22 cellular contexts compared by ENCODE assay signal in the genomic region with DNA sequence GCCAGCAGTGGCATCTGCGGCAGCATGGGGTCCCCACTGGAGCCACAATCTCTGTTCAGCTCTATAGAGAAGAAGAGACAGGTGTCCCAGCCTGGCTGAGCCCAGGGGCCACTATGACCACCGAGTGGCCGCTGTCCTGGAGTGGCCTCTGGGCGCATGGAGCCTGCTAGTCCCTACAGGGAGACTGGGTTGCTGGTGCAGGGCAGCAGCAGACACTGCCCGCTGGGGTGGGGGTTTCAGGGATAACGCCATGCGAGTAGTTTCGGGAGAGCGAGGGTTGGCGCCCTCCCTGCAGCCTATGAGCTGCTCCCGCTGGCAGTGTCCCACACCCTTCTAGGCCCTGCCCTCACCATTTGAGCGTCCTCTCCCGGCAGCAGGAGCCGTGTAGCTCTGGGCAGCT. TPM values are rescaled to one million over a fixed set of nuclear protein-coding genes. Genes with fewer than 3 reads are reported as not detected.
DNase-seq lines count a peak whose midpoint lies in the region; ATAC-seq, FAIRE-seq and TF ChIP-seq lines count a peak whose summit lies in the region.
"Had no signal": no experiment of that assay in that cellular context is flagged by ENCODE, and none has a peak within 500 bp of the region (broad histone marks: within the 10 kb centered on the region; RNA-seq: fewer than 3 reads in every experiment).

No MANE protein-coding gene starts in this region.

- TF ChIP-seq POLR2A in IMR-90 (IDR thresholded peaks at IDR 0.05; ENCODE audit: low read depth, low read length), result no peak
- no peak for TF ChIP-seq POLR2A in HepG2 (IDR thresholded peaks at IDR 0.05; ENCODE audit: insufficient read depth in 1 of 2, low read depth in 2 of 2, low read length in 2 of 2)

- POLR2A ChIA-PET in IMR-90 (lab: Charles Lee; ENCODE audit: unreplicated experiment), result no interaction called here
- POLR2A ChIA-PET in HepG2 (lab: Yijun Ruan, JAX), result no interaction called here

- no peak overlapping the region for H2BK120ac ChIP-seq in IMR-90 (ENCODE audit: low read depth, low read length)
- no peak overlapping the region for H2BK120ac ChIP-seq in trophoblast cell (ENCODE audit: insufficient read depth, low read length, poor library complexity)

- H3K18ac ChIP-seq in IMR-90 (ENCODE audit: low read depth, low read length) (no peak overlapping the region), trophoblast cell (ENCODE audit: low read length) (no peak overlapping the region)

- no peak overlapping the region for H3K4me3 ChIP-seq in IMR-90 (ENCODE audit: insufficient read depth, low read depth, low read length)
- no peak overlapping the region for H3K4me3 ChIP-seq in HepG2 (replicated peaks in 1 of 3; ENCODE audit: insufficient read depth in 1 of 3, low read depth in 2 of 3, low read length in 3 of 3)
- peak overlapping the region; percentile 5 for H3K4me3 ChIP-seq in trophoblast cell (ENCODE audit: low read depth, low read length)
- H3K4me3 ChIP-seq: BLaER1, GM23338 had no signal

- H3K4me2 ChIP-seq in IMR-90 (ENCODE audit: low read depth, low read length) (no peak overlapping the region), HepG2 (ENCODE audit: low read depth, low read length) (no peak overlapping the region), trophoblast cell (ENCODE audit: low read length) (no peak overlapping the region)
- H3K4me2 ChIP-seq: BLaER1, GM23338 had no signal

- peaks cover 6% of the 10 kb centered on the region; the same call in 1 of the 2 replicates for H3K9me1 ChIP-seq in IMR-90 (ENCODE audit: insufficient read depth, low read length)

- 100% methylated on average over 3 of the region's 14 CpGs; no CpG with 5 or more reads in 1 of the 2 experiments for WGBS in IMR-90 (ENCODE audit: extremely low coverage in 2 of 2, insufficient read length in 1 of 2), 2 experiments
- WGBS in HepG2 (ENCODE audit: low lambda C conversion rate), result 100% methylated on average over 11 of the region's 14 CpGs
- WGBS in trophoblast cell (ENCODE audit: extremely low coverage, insufficient coverage, insufficient read length), result no CpG with 5 or more reads among the region's 14 CpGs

- H3K36me3 ChIP-seq in IMR-90 (ENCODE audit: control insufficient read depth, insufficient read depth, low read length), result peaks cover 70% of the 10 kb centered on the region
- H3K36me3 ChIP-seq in HepG2 (replicated peaks in 1 of 2; ENCODE audit: control insufficient read depth in 1 of 2, insufficient read depth in 2 of 2, low read length in 2 of 2), result peaks cover 27 to 41% of the 10 kb centered on the region in 2 experiments
- H3K36me3 ChIP-seq in trophoblast cell (ENCODE audit: control insufficient read depth in 1 of 2, insufficient read depth in 2 of 2, low read length in 2 of 2), result peaks cover 82 to 89% of the 10 kb centered on the region in 2 experiments

- DNase-seq in IMR-90 (no peak), HepG2 (ENCODE audit: low spot score) (no peak), trophoblast cell (no peak), amygdala (lab: John Stamatoyannopoulos, UW) (no peak)
- DNase-seq in activated CD4-positive, alpha-beta T cell treated with anti-CD3 and anti-CD28 coated beads, Interleukin-2, amount 50 U/mL, for 48 hours, result no peak
- DNase-seq: Caco-2; CD4-positive, CD25-positive, alpha-beta regulatory T cell; CD8-positive, alpha-beta T cell; DMS153; DND-41; H9 had no signal

- H3K27me3 ChIP-seq in IMR-90 (ENCODE audit: control insufficient read depth, insufficient read depth, low read length), result no peaks in the 10 kb centered on the region
- no peaks in the 10 kb centered on the region for H3K27me3 ChIP-seq in HepG2 (ENCODE audit: control insufficient read depth in 1 of 2, insufficient read depth in 2 of 2, low read length in 2 of 2)
- no peaks in the 10 kb centered on the region for H3K27me3 ChIP-seq in trophoblast cell (ENCODE audit: insufficient read depth, low read length)
- H3K27me3 ChIP-seq: BLaER1 had no signal

- H3K9ac ChIP-seq in IMR-90 (ENCODE audit: low read depth, low read length) (no peak overlapping the region), HepG2 (ENCODE audit: insufficient read depth, low read depth, low read length) (no peak overlapping the region), trophoblast cell (ENCODE audit: low read length) (no peak overlapping the region)
- H3K9ac ChIP-seq: BLaER1 had no signal

- CTCF ChIA-PET in IMR-90 (lab: Yijun Ruan, JAX) (no interaction called here), HepG2 (lab: Yijun Ruan, JAX; ENCODE audit: low intra/inter-chr PET ratio, low total read pairs) (no interaction called here)

- no peak overlapping the region for H4K12ac ChIP-seq in trophoblast cell (ENCODE audit: low read depth, low read length)

- TF ChIP-seq EP300 in HepG2 (IDR thresholded peaks at IDR 0.05; ENCODE audit: low read depth in 2 of 2, low read length in 2 of 2), result no peak
- no peak for TF ChIP-seq EP300 in HepG2 (CRISPR knock-in tag; IDR thresholded peaks at IDR 0.05; ENCODE audit: borderline replicate concordance)

- no peak overlapping the region for H2BK15ac ChIP-seq in IMR-90 (ENCODE audit: low read depth, low read length)

- H3K56ac ChIP-seq in IMR-90 (ENCODE audit: extremely low read depth, insufficient read depth, low read length), result no peak overlapping the region

- ATAC-seq in IMR-90 (ENCODE audit: low read depth), result no peak
- ATAC-seq in HepG2, result no peak
- ATAC-seq: CD8-positive, alpha-beta T cell; GM23338; HCT116 had no signal

- no peaks in the 10 kb centered on the region for H3K9me3 ChIP-seq in IMR-90 (ENCODE audit: control insufficient read depth, insufficient read depth, low read length)
- H3K9me3 ChIP-seq in HepG2 (ENCODE audit: low read length), result no peaks in the 10 kb centered on the region
- H3K9me3 ChIP-seq in trophoblast cell (ENCODE audit: insufficient read depth, low read depth, low read length), result no peaks in the 10 kb centered on the region
- H3K9me3 ChIP-seq: BLaER1, Caco-2 had no signal

- H4K91ac ChIP-seq in IMR-90 (ENCODE audit: insufficient read depth, low read depth, low read length) (no peak overlapping the region), trophoblast cell (ENCODE audit: low read depth, low read length) (no peak overlapping the region)

- no peak overlapping the region for H4K8ac ChIP-seq in IMR-90 (ENCODE audit: low read depth in 2 of 2, low read length in 2 of 2)
- no peak overlapping the region for H4K8ac ChIP-seq in trophoblast cell (ENCODE audit: low read depth, low read length)

- no peak overlapping the region for H3K4ac ChIP-seq in IMR-90 (ENCODE audit: low read depth, low read length)
- H3K4ac ChIP-seq in trophoblast cell (ENCODE audit: low read depth, low read length), result no peak overlapping the region

- H2BK20ac ChIP-seq in IMR-90 (ENCODE audit: low read depth, low read length), result no peak overlapping the region

- TF ChIP-seq CTCF in IMR-90 (conservative IDR thresholded peaks at IDR 0.05; ENCODE audit: low read depth, low read length), result no peak
- no peak for TF ChIP-seq CTCF in HepG2 (CRISPR knock-in tag; IDR thresholded peaks at IDR 0.05)

- intact Hi-C loops in IMR-90 (cut with micrococcal nuclease), result no loop called here
- intact Hi-C loops in HepG2 (cut with micrococcal nuclease; ENCODE audit: unreplicated experiment), result no loop called here

- H3K79me2 ChIP-seq in HepG2 (ENCODE audit: insufficient read depth, low read length) (no peaks in the 10 kb centered on the region), trophoblast cell (ENCODE audit: control insufficient read depth, insufficient read depth, low read length, poor library complexity) (no peaks in the 10 kb centered on the region)

- H2BK12ac ChIP-seq in trophoblast cell (ENCODE audit: low read length), result no peak overlapping the region

- no peak overlapping the region for H4K5ac ChIP-seq in IMR-90 (ENCODE audit: low read depth, low read length)

- H2BK5ac ChIP-seq in IMR-90 (ENCODE audit: low read depth, low read length, poor library complexity, severe bottlenecking) (no peak overlapping the region), trophoblast cell (ENCODE audit: low read depth, low read length, poor library complexity) (no peak overlapping the region)

- dilution Hi-C loops in IMR-90 (cut with HindIII; ENCODE audit: low sequenced_read_pairs, unreplicated experiment), result no loop called here

- peak overlapping the region; percentile 24 for H2AK9ac ChIP-seq in IMR-90 (replicated peaks; ENCODE audit: low read depth, low read length, poor library complexity)

- H2AFZ ChIP-seq in IMR-90 (replicated peaks; ENCODE audit: low read length, poor library complexity) (no peak overlapping the region), HepG2 (ENCODE audit: low read length) (no peak overlapping the region), trophoblast cell (ENCODE audit: insufficient read depth, low read length, poor library complexity) (no peak overlapping the region)
- H2AFZ ChIP-seq: GM23338 had no signal

- H3K79me1 ChIP-seq in IMR-90 (ENCODE audit: low read depth in 1 of 2, low read length in 2 of 2) (peaks cover 20 to 38% of the 10 kb centered on the region in 2 experiments), trophoblast cell (ENCODE audit: low read length) (no peaks in the 10 kb centered on the region)

- FAIRE-seq in HepG2 (lab: Jason Lieb, UNC), result no peak
- FAIRE-seq: A204.1, G401.6, GM12892, GM19239 had no signal

- peaks cover 26% of the 10 kb centered on the region for H4K20me1 ChIP-seq in IMR-90 (ENCODE audit: insufficient read depth, low read length)
- 0 out of 2 replicates have a peak, but pooled peaks cover 2% of the 10 kb centered on the region for H4K20me1 ChIP-seq in HepG2 (ENCODE audit: insufficient read depth, low read length)

- TF ChIP-seq RAD21 in IMR-90 (IDR thresholded peaks at IDR 0.05; ENCODE audit: low read length), result no peak
- TF ChIP-seq RAD21 in HepG2 (CRISPR knock-in tag; IDR thresholded peaks at IDR 0.05), result no peak

- no peak overlapping the region for H3K27ac ChIP-seq in IMR-90 (ENCODE audit: insufficient read depth, low read length)
- H3K27ac ChIP-seq in HepG2 (ENCODE audit: extremely low read length, insufficient read depth, low read length), result no peak overlapping the region
- H3K27ac ChIP-seq in trophoblast cell (ENCODE audit: low read depth, low read length), result no peak overlapping the region
- H3K27ac ChIP-seq: 22Rv1, BLaER1, C4-2B had no signal

- in situ Hi-C loops in IMR-90 (cut with MboI; ENCODE audit: low sequenced_read_pairs) (no loop called here), HepG2 (cut with HindIII; ENCODE audit: extremely low pct_ligation_motif_present, low pct_unique_long_range_greater_than_20kb) (no loop called here)

- H3K23ac ChIP-seq in IMR-90 (ENCODE audit: low read depth, low read length) (no peak overlapping the region), trophoblast cell (ENCODE audit: low read length) (no peak overlapping the region)

- H2AK5ac ChIP-seq in IMR-90 (ENCODE audit: low read depth, low read length) (no peak overlapping the region), trophoblast cell (ENCODE audit: low read length) (no peak overlapping the region)

- H3K4me1 ChIP-seq in IMR-90 (ENCODE audit: control insufficient read depth, insufficient read depth, low read length) (no peaks in the 10 kb centered on the region), HepG2 (ENCODE audit: insufficient read depth, low read length) (no peaks in the 10 kb centered on the region), trophoblast cell (ENCODE audit: control insufficient read depth in 1 of 2, insufficient read depth in 2 of 2, low read length in 2 of 2) (no peaks in the 10 kb centered on the region)
- H3K4me1 ChIP-seq: Caco-2 had no signal

- no TSS peak for BruUV-seq in IMR-90 (replicated peaks; lab: Mats Ljungman, UMichigan)
- BruUV-seq in HepG2 (replicated peaks; lab: Mats Ljungman, UMichigan), result no TSS peak

- H3K14ac ChIP-seq in IMR-90 (replicated peaks; ENCODE audit: low read depth, low read length), result no peak overlapping the region
- no peak overlapping the region for H3K14ac ChIP-seq in trophoblast cell (ENCODE audit: low read length)

RNA-seq across cellular contexts. Expression of a gene that starts 10.9 kb away (rescaled TPM):
- total RNA-seq in IMR-90 (2012; rRNA removed), result not detected in 2 replicates
- not detected in 2 replicates for polyA plus RNA-seq in IMR-90 (2012; rRNA removed)
- polyA plus RNA-seq in IMR-90 (2012; cell fraction: cytosol; rRNA removed), result not detected in 2 replicates
- 0.36 and 0.60 TPM in 2 replicates for polyA plus RNA-seq in IMR-90 (2012; cell fraction: nucleus; rRNA removed; ENCODE audit: low replicate concordance)
- total RNA-seq in HepG2 (2016; rRNA removed; fragmentation: Illumina TruSeq; extraction: Trizol), result not detected in 2 replicates
- total RNA-seq in HepG2 (2016; cell fraction: cytosol; rRNA removed; fragmentation: Illumina TruSeq; extraction: Trizol; ENCODE audit: low read depth), result not detected in 2 replicates
- not detected in 2 replicates for total RNA-seq in HepG2 (2016; cell fraction: insoluble cytoplasmic fraction; rRNA removed; fragmentation: Illumina TruSeq; extraction: Trizol)
- total RNA-seq in HepG2 (2016; cell fraction: membrane; rRNA removed; fragmentation: Illumina TruSeq; extraction: Trizol), result not detected in 2 replicates
- total RNA-seq in HepG2 (2016; cell fraction: nucleus; rRNA removed; fragmentation: Illumina TruSeq; extraction: Trizol), result not detected in 2 replicates
- polyA plus RNA-seq in HepG2 (2011; rRNA removed), result not detected in 2 replicates
- not detected in 2 replicates for polyA plus RNA-seq in HepG2 (2011; cell fraction: cytosol; rRNA removed)
- polyA plus RNA-seq in HepG2 (2011; cell fraction: nucleus; rRNA removed), result 0.32 TPM in 1 of 2 replicates, not detected in the other
- 0.24 and 0.35 TPM in 2 replicates for polyA plus RNA-seq in HepG2 (2012)
- polyA plus RNA-seq in HepG2 (2016; cell fraction: cytosol; fragmentation: Illumina TruSeq; extraction: Trizol; ENCODE audit: low read depth), result not detected in 2 replicates
- not detected in 2 replicates for polyA plus RNA-seq in HepG2 (2016; cell fraction: insoluble cytoplasmic fraction; fragmentation: Illumina TruSeq; extraction: Trizol; ENCODE audit: low read depth)
- not detected in 2 replicates for polyA plus RNA-seq in HepG2 (2016; cell fraction: membrane; fragmentation: Illumina TruSeq; extraction: Trizol; ENCODE audit: low read depth)
- not detected in 2 replicates for polyA plus RNA-seq in HepG2 (2016; cell fraction: nucleus; fragmentation: Illumina TruSeq; extraction: Trizol; ENCODE audit: insufficient read depth, low read depth)
- not detected in 2 replicates for polyA minus RNA-seq in HepG2 (2011; rRNA and poly(A)+ RNA removed; ENCODE audit: low replicate concordance)
- not detected in 2 replicates for polyA minus RNA-seq in HepG2 (2011; cell fraction: cytosol; rRNA and poly(A)+ RNA removed)
- polyA minus RNA-seq in HepG2 (2011; cell fraction: nucleus; rRNA and poly(A)+ RNA removed), result not detected in 2 replicates
- 0.21 TPM in 1 of 2 replicates, not detected in the other for polyA plus RNA-seq in trophoblast cell (2013)
- total RNA-seq: GM23338, H4 had no signal
- polyA plus RNA-seq: AG04450, GM23338 had no signal

RNA-seq across cellular contexts. Expression of a gene that starts 22.0 kb away (rescaled TPM):
- total RNA-seq in IMR-90 (2012; rRNA removed) (21.5 and 24.4 TPM in 2 replicates), HepG2 (2016; rRNA removed; fragmentation: Illumina TruSeq; extraction: Trizol) (18.3 and 29.0 TPM in 2 replicates)
- polyA plus RNA-seq in IMR-90 (2012; rRNA removed) (47.8 and 56.3 TPM in 2 replicates), HepG2 (2011; rRNA removed) (30.8 and 39.2 TPM in 2 replicates)
- 34.0 and 49.4 TPM in 2 replicates for polyA plus RNA-seq in IMR-90 (2012; cell fraction: cytosol; rRNA removed)
- 57.9 and 195 TPM in 2 replicates for polyA plus RNA-seq in IMR-90 (2012; cell fraction: nucleus; rRNA removed; ENCODE audit: low replicate concordance)
- 7.3 and 8.3 TPM in 2 replicates for total RNA-seq in HepG2 (2016; cell fraction: cytosol; rRNA removed; fragmentation: Illumina TruSeq; extraction: Trizol; ENCODE audit: low read depth)
- 14.2 and 28.7 TPM in 2 replicates for total RNA-seq in HepG2 (2016; cell fraction: insoluble cytoplasmic fraction; rRNA removed; fragmentation: Illumina TruSeq; extraction: Trizol)
- total RNA-seq in HepG2 (2016; cell fraction: membrane; rRNA removed; fragmentation: Illumina TruSeq; extraction: Trizol), result 11.9 and 12.1 TPM in 2 replicates
- 13.9 and 16.7 TPM in 2 replicates for total RNA-seq in HepG2 (2016; cell fraction: nucleus; rRNA removed; fragmentation: Illumina TruSeq; extraction: Trizol)
- polyA plus RNA-seq in HepG2 (2011; cell fraction: cytosol; rRNA removed), result 14.2 and 18.0 TPM in 2 replicates
- 95.9 and 102 TPM in 2 replicates for polyA plus RNA-seq in HepG2 (2011; cell fraction: nucleus; rRNA removed)
- polyA plus RNA-seq in HepG2 (2012), result 24.3 and 37.8 TPM in 2 replicates
- 1.6 and 2.9 TPM in 2 replicates for polyA plus RNA-seq in HepG2 (2016; cell fraction: cytosol; fragmentation: Illumina TruSeq; extraction: Trizol; ENCODE audit: low read depth)
- polyA plus RNA-seq in HepG2 (2016; cell fraction: insoluble cytoplasmic fraction; fragmentation: Illumina TruSeq; extraction: Trizol; ENCODE audit: low read depth), result 17.3 and 26.9 TPM in 2 replicates
- 6.0 and 6.7 TPM in 2 replicates for polyA plus RNA-seq in HepG2 (2016; cell fraction: membrane; fragmentation: Illumina TruSeq; extraction: Trizol; ENCODE audit: low read depth)
- polyA plus RNA-seq in HepG2 (2016; cell fraction: nucleus; fragmentation: Illumina TruSeq; extraction: Trizol; ENCODE audit: insufficient read depth, low read depth), result 52.3 and 54.5 TPM in 2 replicates
- 18.4 and 43.6 TPM in 2 replicates for polyA minus RNA-seq in HepG2 (2011; rRNA and poly(A)+ RNA removed; ENCODE audit: low replicate concordance)
- polyA minus RNA-seq in HepG2 (2011; cell fraction: cytosol; rRNA and poly(A)+ RNA removed), result 15.1 and 16.5 TPM in 2 replicates
- 17.9 and 24.6 TPM in 2 replicates for polyA minus RNA-seq in HepG2 (2011; cell fraction: nucleus; rRNA and poly(A)+ RNA removed)
- 47.0 and 52.8 TPM in 2 replicates for polyA plus RNA-seq in trophoblast cell (2013)

RNA-seq across cellular contexts. Expression of a gene that starts 27.6 kb away (rescaled TPM):
- total RNA-seq in IMR-90 (2012; rRNA removed) (3.2 and 4.2 TPM in 2 replicates), HepG2 (2016; rRNA removed; fragmentation: Illumina TruSeq; extraction: Trizol) (10.3 and 13.7 TPM in 2 replicates)
- polyA plus RNA-seq in IMR-90 (2012; rRNA removed) (9.2 and 13.6 TPM in 2 replicates), HepG2 (2011; rRNA removed) (3.5 and 4.8 TPM in 2 replicates)
- 19.8 and 19.9 TPM in 2 replicates for polyA plus RNA-seq in IMR-90 (2012; cell fraction: cytosol; rRNA removed)
- 5.3 and 24.1 TPM in 2 replicates for polyA plus RNA-seq in IMR-90 (2012; cell fraction: nucleus; rRNA removed; ENCODE audit: low replicate concordance)
- 2.2 TPM in 2 replicates for total RNA-seq in HepG2 (2016; cell fraction: cytosol; rRNA removed; fragmentation: Illumina TruSeq; extraction: Trizol; ENCODE audit: low read depth)
- 10.1 and 13.2 TPM in 2 replicates for total RNA-seq in HepG2 (2016; cell fraction: insoluble cytoplasmic fraction; rRNA removed; fragmentation: Illumina TruSeq; extraction: Trizol)
- 5.2 and 7.2 TPM in 2 replicates for total RNA-seq in HepG2 (2016; cell fraction: membrane; rRNA removed; fragmentation: Illumina TruSeq; extraction: Trizol)
- 5.0 and 6.8 TPM in 2 replicates for total RNA-seq in HepG2 (2016; cell fraction: nucleus; rRNA removed; fragmentation: Illumina TruSeq; extraction: Trizol)
- polyA plus RNA-seq in HepG2 (2011; cell fraction: cytosol; rRNA removed), result 4.6 and 9.1 TPM in 2 replicates
- 7.4 and 8.4 TPM in 2 replicates for polyA plus RNA-seq in HepG2 (2011; cell fraction: nucleus; rRNA removed)
- polyA plus RNA-seq in HepG2 (2012), result 4.7 and 7.0 TPM in 2 replicates
- 1.5 and 2.2 TPM in 2 replicates for polyA plus RNA-seq in HepG2 (2016; cell fraction: cytosol; fragmentation: Illumina TruSeq; extraction: Trizol; ENCODE audit: low read depth)
- polyA plus RNA-seq in HepG2 (2016; cell fraction: insoluble cytoplasmic fraction; fragmentation: Illumina TruSeq; extraction: Trizol; ENCODE audit: low read depth), result 12.2 and 13.2 TPM in 2 replicates
- 3.7 and 4.3 TPM in 2 replicates for polyA plus RNA-seq in HepG2 (2016; cell fraction: membrane; fragmentation: Illumina TruSeq; extraction: Trizol; ENCODE audit: low read depth)
- 10.0 and 11.0 TPM in 2 replicates for polyA plus RNA-seq in HepG2 (2016; cell fraction: nucleus; fragmentation: Illumina TruSeq; extraction: Trizol; ENCODE audit: insufficient read depth, low read depth)
- 5.5 and 8.1 TPM in 2 replicates for polyA minus RNA-seq in HepG2 (2011; rRNA and poly(A)+ RNA removed; ENCODE audit: low replicate concordance)
- polyA minus RNA-seq in HepG2 (2011; cell fraction: cytosol; rRNA and poly(A)+ RNA removed), result 4.5 and 6.8 TPM in 2 replicates
- 3.5 and 5.0 TPM in 2 replicates for polyA minus RNA-seq in HepG2 (2011; cell fraction: nucleus; rRNA and poly(A)+ RNA removed)
- 5.3 and 5.8 TPM in 2 replicates for polyA plus RNA-seq in trophoblast cell (2013)

RNA-seq across cellular contexts. Expression of a gene that starts 29.3 kb away (rescaled TPM):
- total RNA-seq in IMR-90 (2012; rRNA removed) (20.4 and 25.0 TPM in 2 replicates), HepG2 (2016; rRNA removed; fragmentation: Illumina TruSeq; extraction: Trizol) (14.0 and 29.1 TPM in 2 replicates)
- polyA plus RNA-seq in IMR-90 (2012; rRNA removed) (77.2 and 85.1 TPM in 2 replicates), HepG2 (2011; rRNA removed) (27.2 and 37.0 TPM in 2 replicates)
- 78.7 and 92.2 TPM in 2 replicates for polyA plus RNA-seq in IMR-90 (2012; cell fraction: cytosol; rRNA removed)
- polyA plus RNA-seq in IMR-90 (2012; cell fraction: nucleus; rRNA removed; ENCODE audit: low replicate concordance), result 159 and 406 TPM in 2 replicates
- 9.9 and 10.2 TPM in 2 replicates for total RNA-seq in HepG2 (2016; cell fraction: cytosol; rRNA removed; fragmentation: Illumina TruSeq; extraction: Trizol; ENCODE audit: low read depth)
- total RNA-seq in HepG2 (2016; cell fraction: insoluble cytoplasmic fraction; rRNA removed; fragmentation: Illumina TruSeq; extraction: Trizol), result 10.6 and 28.5 TPM in 2 replicates
- total RNA-seq in HepG2 (2016; cell fraction: membrane; rRNA removed; fragmentation: Illumina TruSeq; extraction: Trizol), result 19.7 and 20.6 TPM in 2 replicates
- 25.3 and 29.9 TPM in 2 replicates for total RNA-seq in HepG2 (2016; cell fraction: nucleus; rRNA removed; fragmentation: Illumina TruSeq; extraction: Trizol)
- polyA plus RNA-seq in HepG2 (2011; cell fraction: cytosol; rRNA removed), result 16.9 and 29.1 TPM in 2 replicates
- polyA plus RNA-seq in HepG2 (2011; cell fraction: nucleus; rRNA removed), result 143 and 182 TPM in 2 replicates
- 21.1 and 40.6 TPM in 2 replicates for polyA plus RNA-seq in HepG2 (2012)
- polyA plus RNA-seq in HepG2 (2016; cell fraction: cytosol; fragmentation: Illumina TruSeq; extraction: Trizol; ENCODE audit: low read depth), result 12.9 and 14.1 TPM in 2 replicates
- polyA plus RNA-seq in HepG2 (2016; cell fraction: insoluble cytoplasmic fraction; fragmentation: Illumina TruSeq; extraction: Trizol; ENCODE audit: low read depth), result 12.6 and 14.9 TPM in 2 replicates
- polyA plus RNA-seq in HepG2 (2016; cell fraction: membrane; fragmentation: Illumina TruSeq; extraction: Trizol; ENCODE audit: low read depth), result 19.3 and 20.1 TPM in 2 replicates
- polyA plus RNA-seq in HepG2 (2016; cell fraction: nucleus; fragmentation: Illumina TruSeq; extraction: Trizol; ENCODE audit: insufficient read depth, low read depth), result 55.9 and 62.9 TPM in 2 replicates
- polyA minus RNA-seq in HepG2 (2011; rRNA and poly(A)+ RNA removed; ENCODE audit: low replicate concordance), result 76.5 and 865 TPM in 2 replicates
- polyA minus RNA-seq in HepG2 (2011; cell fraction: cytosol; rRNA and poly(A)+ RNA removed), result 29.2 and 33.3 TPM in 2 replicates
- 22.5 and 22.8 TPM in 2 replicates for polyA minus RNA-seq in HepG2 (2011; cell fraction: nucleus; rRNA and poly(A)+ RNA removed)
- 264 and 290 TPM in 2 replicates for polyA plus RNA-seq in trophoblast cell (2013)

RNA-seq across cellular contexts. Expression of a gene that starts 44.7 kb away (rescaled TPM):
- total RNA-seq in IMR-90 (2012; rRNA removed), result 57.5 and 59.4 TPM in 2 replicates
- polyA plus RNA-seq in IMR-90 (2012; rRNA removed), result 63.8 and 76.9 TPM in 2 replicates
- polyA plus RNA-seq in IMR-90 (2012; cell fraction: cytosol; rRNA removed), result 51.1 and 68.0 TPM in 2 replicates
- 196 and 342 TPM in 2 replicates for polyA plus RNA-seq in IMR-90 (2012; cell fraction: nucleus; rRNA removed; ENCODE audit: low replicate concordance)
- total RNA-seq in HepG2 (2016; rRNA removed; fragmentation: Illumina TruSeq; extraction: Trizol), result 23.0 and 29.2 TPM in 2 replicates
- total RNA-seq in HepG2 (2016; cell fraction: cytosol; rRNA removed; fragmentation: Illumina TruSeq; extraction: Trizol; ENCODE audit: low read depth), result 26.2 and 31.3 TPM in 2 replicates
- total RNA-seq in HepG2 (2016; cell fraction: insoluble cytoplasmic fraction; rRNA removed; fragmentation: Illumina TruSeq; extraction: Trizol), result 26.2 and 29.0 TPM in 2 replicates
- total RNA-seq in HepG2 (2016; cell fraction: membrane; rRNA removed; fragmentation: Illumina TruSeq; extraction: Trizol), result 40.2 and 42.4 TPM in 2 replicates
- 17.0 TPM in 2 replicates for total RNA-seq in HepG2 (2016; cell fraction: nucleus; rRNA removed; fragmentation: Illumina TruSeq; extraction: Trizol)
- polyA plus RNA-seq in HepG2 (2011; rRNA removed), result 23.9 and 24.8 TPM in 2 replicates
- polyA plus RNA-seq in HepG2 (2011; cell fraction: cytosol; rRNA removed), result 17.7 and 28.8 TPM in 2 replicates
- polyA plus RNA-seq in HepG2 (2011; cell fraction: nucleus; rRNA removed), result 73.5 and 97.4 TPM in 2 replicates
- 19.0 and 22.8 TPM in 2 replicates for polyA plus RNA-seq in HepG2 (2012)
- 33.9 and 35.6 TPM in 2 replicates for polyA plus RNA-seq in HepG2 (2016; cell fraction: cytosol; fragmentation: Illumina TruSeq; extraction: Trizol; ENCODE audit: low read depth)
- polyA plus RNA-seq in HepG2 (2016; cell fraction: insoluble cytoplasmic fraction; fragmentation: Illumina TruSeq; extraction: Trizol; ENCODE audit: low read depth), result 36.6 TPM in 2 replicates
- polyA plus RNA-seq in HepG2 (2016; cell fraction: membrane; fragmentation: Illumina TruSeq; extraction: Trizol; ENCODE audit: low read depth), result 38.7 and 44.5 TPM in 2 replicates
- 80.7 and 81.4 TPM in 2 replicates for polyA plus RNA-seq in HepG2 (2016; cell fraction: nucleus; fragmentation: Illumina TruSeq; extraction: Trizol; ENCODE audit: insufficient read depth, low read depth)
- polyA minus RNA-seq in HepG2 (2011; rRNA and poly(A)+ RNA removed; ENCODE audit: low replicate concordance), result 13.9 and 67.7 TPM in 2 replicates
- 10.8 and 16.1 TPM in 2 replicates for polyA minus RNA-seq in HepG2 (2011; cell fraction: cytosol; rRNA and poly(A)+ RNA removed)
- 8.7 and 9.7 TPM in 2 replicates for polyA minus RNA-seq in HepG2 (2011; cell fraction: nucleus; rRNA and poly(A)+ RNA removed)
- 165 and 170 TPM in 2 replicates for polyA plus RNA-seq in trophoblast cell (2013)
